11 cellular contexts compared by ENCODE assay signal in the genomic region with DNA sequence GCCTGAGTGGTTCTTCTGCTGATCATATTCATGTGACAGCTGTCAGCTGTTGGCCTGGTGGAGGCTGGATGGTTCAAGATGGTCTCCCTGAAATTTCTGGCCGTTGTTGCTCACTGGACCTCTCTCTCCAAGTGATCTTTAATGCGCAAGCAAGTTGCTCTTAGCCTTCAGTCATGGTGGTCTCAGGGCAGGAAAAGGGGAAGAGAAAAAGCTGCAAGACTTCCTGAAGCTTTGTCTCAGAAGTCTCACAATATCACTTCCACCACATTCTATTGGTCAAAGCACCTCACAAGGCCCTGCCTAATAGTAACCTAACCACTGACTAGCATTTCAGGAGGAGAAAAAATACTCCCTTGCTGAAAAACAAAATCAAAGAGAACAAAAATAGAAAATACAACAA. TPM values are rescaled to one million over a fixed set of nuclear protein-coding genes. Genes with fewer than 3 reads are reported as not detected.
A peak's percentile ranks its signal among the peaks of the same experiment; 100 is the strongest.
DNase-seq lines count a peak whose midpoint lies in the region; ATAC-seq and TF ChIP-seq lines count a peak whose summit lies in the region.
"Had no signal": no experiment of that assay in that cellular context is flagged by ENCODE, and none has a peak within 500 bp of the region (broad histone marks: within the 10 kb centered on the region; RNA-seq: fewer than 3 reads in every experiment).

No MANE protein-coding gene starts in this region.

- peaks cover 65% of the 10 kb centered on the region for H3K36me3 Mint-ChIP-seq in CD8-positive, alpha-beta T cell
- peaks cover 64% of the 10 kb centered on the region for H3K36me3 Mint-ChIP-seq in activated CD8-positive, alpha-beta T cell treated with anti-CD3 and anti-CD28 coated beads for 36 hours (ENCODE audit: low read depth)
- H3K36me3 Mint-ChIP-seq in naive B cell = peaks cover 33 to 36% of the 10 kb centered on the region in 2 donors

- H3K27ac ChIP-seq in CD8-positive, alpha-beta T cell (ENCODE audit: low read depth, low read length) = no peak overlapping the region
- H3K27ac ChIP-seq in HL-60 (replicated peaks) = peak overlapping the region; percentile 80
- H3K27ac ChIP-seq: ovary had no signal

- TF ChIP-seq CTCF in CD8-positive, alpha-beta T cell (IDR thresholded peaks at IDR 0.05) = no peak
- TF ChIP-seq CTCF in HL-60 (IDR thresholded peaks at IDR 0.05; ENCODE audit: insufficient read depth, low read length) = no peak
- no peak for TF ChIP-seq CTCF in activated CD8-positive, alpha-beta T cell treated with anti-CD3 and anti-CD28 coated beads for 36 hours (IDR thresholded peaks at IDR 0.05)

- H3K4me1 ChIP-seq in CD8-positive, alpha-beta T cell (ENCODE audit: insufficient read depth, low read length) = peaks cover 18% of the 10 kb centered on the region

- peaks cover 14% of the 10 kb centered on the region for H3K36me3 ChIP-seq in CD8-positive, alpha-beta T cell (ENCODE audit: insufficient read depth, low read length)
- H3K36me3 ChIP-seq: ovary had no signal

- peaks cover 8% of the 10 kb centered on the region for H3K9me3 Mint-ChIP-seq in CD8-positive, alpha-beta T cell
- peaks cover 15% of the 10 kb centered on the region for H3K9me3 Mint-ChIP-seq in activated CD8-positive, alpha-beta T cell treated with anti-CD3 and anti-CD28 coated beads for 36 hours
- peaks cover 0 to 7% (median 0%) of the 10 kb centered on the region in 7 donors for H3K9me3 Mint-ChIP-seq in naive B cell

- H3K4me3 Mint-ChIP-seq in CD8-positive, alpha-beta T cell = peak overlapping the region; percentile 99
- peak overlapping the region; percentile 87 for H3K4me3 Mint-ChIP-seq in activated CD8-positive, alpha-beta T cell treated with anti-CD3 and anti-CD28 coated beads for 36 hours
- peak overlapping the region; percentile 80 to 99 (median 98) for H3K4me3 Mint-ChIP-seq in naive B cell

- no peak for DNase-seq in CD8-positive, alpha-beta T cell
- peak in 1 of 2 experiments; percentile 20 for DNase-seq in HL-60 (ENCODE audit: low read depth in 1 of 2, low spot score in 1 of 2)
- DNase-seq in activated CD8-positive, alpha-beta T cell treated with anti-CD3 and anti-CD28 coated beads for 36 hours = no peak
- DNase-seq in naive B cell = no peak
- DNase-seq in NCI-H1105 (lab: John Stamatoyannopoulos, UW) = no peak
- DNase-seq: cerebellar nuclear complex; ovary; stimulated activated CD4-positive, alpha-beta T cell treated with anti-CD3 and anti-CD28 coated beads, Interleukin-4, amount 100 ng/mL, for 24 hours had no signal

- H3K4me1 Mint-ChIP-seq in CD8-positive, alpha-beta T cell (ENCODE audit: low read depth) = peaks cover 35% of the 10 kb centered on the region
- H3K4me1 Mint-ChIP-seq in activated CD8-positive, alpha-beta T cell treated with anti-CD3 and anti-CD28 coated beads for 36 hours (ENCODE audit: low read depth) = peaks cover 25% of the 10 kb centered on the region
- H3K4me1 Mint-ChIP-seq in naive B cell = peaks cover 32 to 47% (median 34%) of the 10 kb centered on the region in 3 donors

- H3K27ac Mint-ChIP-seq in CD8-positive, alpha-beta T cell = peak overlapping the region; percentile 67
- no peak overlapping the region for H3K27ac Mint-ChIP-seq in activated CD8-positive, alpha-beta T cell treated with anti-CD3 and anti-CD28 coated beads for 36 hours
- H3K27ac Mint-ChIP-seq in naive B cell = peak overlapping the region in 3 of 6 donors; percentile 11 to 69 (median 22)

- no peak for ATAC-seq in CD8-positive, alpha-beta T cell
- ATAC-seq in activated CD8-positive, alpha-beta T cell treated with anti-CD3 and anti-CD28 coated beads for 36 hours = no peak
- ATAC-seq in naive B cell (ENCODE audit: low read depth in 2 of 2) (no peak), GM21786 (IDR thresholded peaks at IDR 0.05; ENCODE audit: unreplicated experiment) (no peak), GM21390 (IDR thresholded peaks at IDR 0.05; ENCODE audit: unreplicated experiment) (no peak), HG03039 (IDR thresholded peaks at IDR 0.05; ENCODE audit: unreplicated experiment) (no peak)

- intact Hi-C loops in CD8-positive, alpha-beta T cell (cut with DNase I, micrococcal nuclease) = loop anchor here (2.0 to 10.0 kb wide), 13 partner anchors 79 to 1359 kb away; partner anchors contain the start of genes ZNF382 (in 2 of the 2), ZNF527 (in 2 of the 2), ZNF568 (in 2 of the 2) and ZNF829 (in 2 of the 2)
- intact Hi-C loops in activated CD8-positive, alpha-beta T cell treated with anti-CD3 and anti-CD28 coated beads for 36 hours (cut with micrococcal nuclease) = loop anchor here (5.0 kb wide), 1 partner anchor 159 kb away; the partner anchor contains the start of gene ZNF260

- H3K27me3 Mint-ChIP-seq in CD8-positive, alpha-beta T cell (ENCODE audit: low read depth) = no peaks in the 10 kb centered on the region
- no peaks in the 10 kb centered on the region for H3K27me3 Mint-ChIP-seq in activated CD8-positive, alpha-beta T cell treated with anti-CD3 and anti-CD28 coated beads for 36 hours
- no peaks in the 10 kb centered on the region for H3K27me3 Mint-ChIP-seq in naive B cell

- no peaks in the 10 kb centered on the region for H3K27me3 ChIP-seq in CD8-positive, alpha-beta T cell (ENCODE audit: insufficient read depth, low read length)
- no peaks in the 10 kb centered on the region for H3K27me3 ChIP-seq in HL-60 (ENCODE audit: insufficient read depth, poor library complexity, severe bottlenecking)
- H3K27me3 ChIP-seq: ovary had no signal

- no peaks in the 10 kb centered on the region for H3K9me3 ChIP-seq in CD8-positive, alpha-beta T cell (ENCODE audit: low read length)

- H3K4me3 ChIP-seq in CD8-positive, alpha-beta T cell (ENCODE audit: low read depth, low read length) = no peak overlapping the region
- no peak overlapping the region for H3K4me3 ChIP-seq in HL-60 (replicated peaks; ENCODE audit: insufficient read depth, low read length)

- CTCF ChIA-PET in CD8-positive, alpha-beta T cell (lab: Charles Lee) = interaction anchor here (0.6 kb wide), 1 partner anchor 87 kb away, joined by 3 read pairs; no protein-coding TSS in a partner anchor
- CTCF ChIA-PET in activated CD8-positive, alpha-beta T cell treated with anti-CD3 and anti-CD28 coated beads for 36 hours (lab: Charles Lee) = no interaction called here

- POLR2A ChIA-PET in CD8-positive, alpha-beta T cell (lab: Charles Lee) = interaction anchor here (0.6 kb wide), 1 partner anchor 176 kb away, joined by 8 read pairs; no protein-coding TSS in a partner anchor
- POLR2A ChIA-PET in activated CD8-positive, alpha-beta T cell treated with anti-CD3 and anti-CD28 coated beads for 36 hours (lab: Charles Lee) = no interaction called here

RNA-seq across cellular contexts. Expression of gene ZNF567, which starts 1.6 kb away (rescaled TPM):
- 10 to 100 TPM; 10.7 to 11.1 TPM for total RNA-seq in CD8-positive, alpha-beta T cell
- total RNA-seq in activated CD8-positive, alpha-beta T cell treated with anti-CD3 and anti-CD28 coated beads for 36 hours = 1 to 10 TPM; 6.4 to 7.6 TPM
- polyA plus RNA-seq in naive B cell (ENCODE audit: low read depth in 6 of 6) = 10 to 100 TPM in 5 of 6 donors, 1 to 10 TPM in 1; 3.3 to 20.0 (median 12.9) TPM

RNA-seq across cellular contexts. Expression of gene ZNF461, which starts 19.2 kb away (rescaled TPM):
- 10 to 100 TPM; 12.1 to 17.2 TPM for total RNA-seq in CD8-positive, alpha-beta T cell
- 1 to 10 TPM; 5.2 to 6.0 TPM for total RNA-seq in activated CD8-positive, alpha-beta T cell treated with anti-CD3 and anti-CD28 coated beads for 36 hours
- 10 to 100 TPM in 2 of 6 donors, 1 to 10 TPM in 4; 2.5 to 13.0 (median 8.6) TPM for polyA plus RNA-seq in naive B cell (ENCODE audit: low read depth in 6 of 6)
